Comparison of ENCODE assay signal across 28 cellular contexts in genomic region chr3:155365178-155365783, GRCh38.
"Had no signal": no experiment of that assay in that cellular context is flagged by ENCODE, and none has a peak within 500 bp of the region (broad histone marks: within the 10 kb centered on the region; RNA-seq: fewer than 3 reads in every experiment).

No MANE protein-coding gene starts in this region.

- H3K9me3 ChIP-seq: SK-N-SH had no signal

- H3K4me1 ChIP-seq: ascending aorta had no signal

- ATAC-seq: activated CD8-positive, alpha-beta T cell treated with anti-CD3 and anti-CD28 coated beads for 36 hours; activated T-cell treated with anti-CD3 and anti-CD28 coated beads, Interleukin-2, amount 50 U/mL, for 72 hours; activated T-helper 17 cell treated with anti-CD3 and anti-CD28 coated beads, Interleukin-2, amount 50 U/mL, for 72 hours; Panc1 had no signal

- H3K36me3 Mint-ChIP-seq: activated naive CD8-positive, alpha-beta T cell treated with anti-CD3 and anti-CD28 coated beads, Interleukin-2, amount 10 ng/mL, durations not matched to agents 7 days and 5 days had no signal

- H3K4me3 Mint-ChIP-seq: activated CD4-positive, alpha-beta T cell treated with anti-CD3 and anti-CD28 coated beads, Interleukin-2, amount 10 ng/mL, durations not matched to agents 24 days and 14 days; activated CD8-positive, alpha-beta T cell treated with anti-CD3 and anti-CD28 coated beads for 36 hours; activated naive CD4-positive, alpha-beta T cell treated with anti-CD3 and anti-CD28 coated beads, Interleukin-2, amount 50 U/mL, for 24 hours; activated naive CD8-positive, alpha-beta T cell treated with anti-CD3 and anti-CD28 coated beads, Interleukin-2, amount 10 ng/mL, durations not matched to agents 7 days and 5 days; activated T-cell treated with anti-CD3 and anti-CD28 coated beads, Interleukin-2, amount 50 U/mL, for 72 hours; activated T-helper 17 cell treated with anti-CD3 and anti-CD28 coated beads, Interleukin-2, amount 50 U/mL, for 72 hours; central memory CD8-positive, alpha-beta T cell; T-helper 1 cell treated with Interleukin-12 subunit alpha and Interleukin-12 subunit beta and Interleukin-4 antibody, amounts not matched to agents 30 μg/mL and 1 μg/mL, for 36 hours; T-helper 2 cell treated with Interferon-gamma antibody and Interleukin-4, amounts not matched to agents 5 μg/mL and 100 μg/mL, for 36 hours had no signal

- H3K27ac Mint-ChIP-seq: activated CD4-positive, alpha-beta T cell treated with anti-CD3 and anti-CD28 coated beads, Interleukin-2, amount 10 ng/mL, durations not matched to agents 24 days and 14 days; activated CD8-positive, alpha-beta T cell treated with anti-CD3 and anti-CD28 coated beads for 36 hours; activated naive CD4-positive, alpha-beta T cell treated with anti-CD3 and anti-CD28 coated beads, Interleukin-2, amount 50 U/mL, for 24 hours; activated naive CD8-positive, alpha-beta T cell treated with anti-CD3 and anti-CD28 coated beads, Interleukin-2, amount 10 ng/mL, durations not matched to agents 7 days and 5 days; activated T-cell treated with anti-CD3 and anti-CD28 coated beads, Interleukin-2, amount 50 U/mL, for 72 hours; activated T-helper 17 cell treated with anti-CD3 and anti-CD28 coated beads, Interleukin-2, amount 50 U/mL, for 72 hours; T-helper 1 cell treated with Interleukin-12 subunit alpha and Interleukin-12 subunit beta and Interleukin-4 antibody, amounts not matched to agents 30 μg/mL and 1 μg/mL, for 36 hours; T-helper 2 cell treated with Interferon-gamma antibody and Interleukin-4, amounts not matched to agents 5 μg/mL and 100 μg/mL, for 36 hours had no signal

- H3K9ac ChIP-seq: SK-N-SH had no signal

- H3K9me3 Mint-ChIP-seq: T-helper 2 cell treated with Interferon-gamma antibody and Interleukin-4, amounts not matched to agents 5 μg/mL and 100 μg/mL, for 36 hours had no signal

- H3K27me3 ChIP-seq: ascending aorta, cardiac muscle cell, SJCRH30 had no signal

- H3K4me3 ChIP-seq: ascending aorta, cardiac muscle cell, SJCRH30 had no signal

- H3K27me3 Mint-ChIP-seq: activated CD8-positive, alpha-beta T cell treated with anti-CD3 and anti-CD28 coated beads for 36 hours; activated naive CD8-positive, alpha-beta T cell treated with anti-CD3 and anti-CD28 coated beads, Interleukin-2, amount 10 ng/mL, durations not matched to agents 7 days and 5 days; activated T-helper 17 cell treated with anti-CD3 and anti-CD28 coated beads, Interleukin-2, amount 50 U/mL, for 72 hours; central memory CD8-positive, alpha-beta T cell had no signal

- H3K27ac ChIP-seq: ascending aorta, cardiac muscle cell, SJCRH30 had no signal

- DNase-seq: activated CD4-positive, alpha-beta T cell treated with anti-CD3 and anti-CD28 coated beads, Interleukin-2, amount 10 ng/mL, durations not matched to agents 24 days and 14 days; activated CD4-positive, alpha-beta T cell treated with anti-CD3 and anti-CD28 coated beads, Interleukin-2, amount 50 U/mL, for 4 hours; activated CD8-positive, alpha-beta T cell treated with anti-CD3 and anti-CD28 coated beads for 36 hours; activated effector memory CD4-positive, alpha-beta T cell treated with anti-CD3 and anti-CD28 coated beads, Interleukin-2, amount 50 U/mL, for 16 hours; activated naive CD4-positive, alpha-beta T cell treated with Interleukin-2 at 50 U/mL for 16 hours; activated naive CD8-positive, alpha-beta T cell treated with anti-CD3 and anti-CD28 coated beads, Interleukin-2, amount 10 ng/mL, durations not matched to agents 7 days and 5 days; activated T-cell treated with anti-CD3 and anti-CD28 coated beads, Interleukin-2, amount 50 U/mL, for 1 hour; activated T-cell treated with anti-CD3 and anti-CD28 coated beads, Interleukin-2, amount 50 U/mL, for 72 hours; amygdala; MM.1S; MV-4-11; NCI-H1092; NCI-H1436 treated with DMSO at 0.1 percent for 48 hours; NCI-H1694 treated with DMSO at 0.1 percent for 48 hours; NCI-H2029; NCI-H345; NCI-H524 treated with DMSO at 0.1 percent for 48 hours; SHP77; SJCRH30; SK-N-SH had no signal

- H3K4me2 ChIP-seq: SK-N-SH had no signal

- H3K4me1 Mint-ChIP-seq: activated CD4-positive, alpha-beta T cell treated with anti-CD3 and anti-CD28 coated beads, Interleukin-2, amount 10 ng/mL, durations not matched to agents 24 days and 14 days; activated naive CD4-positive, alpha-beta T cell treated with anti-CD3 and anti-CD28 coated beads, Interleukin-2, amount 50 U/mL, for 24 hours; activated naive CD8-positive, alpha-beta T cell treated with anti-CD3 and anti-CD28 coated beads, Interleukin-2, amount 10 ng/mL, durations not matched to agents 7 days and 5 days; activated T-helper 17 cell treated with anti-CD3 and anti-CD28 coated beads, Interleukin-2, amount 50 U/mL, for 72 hours; central memory CD8-positive, alpha-beta T cell had no signal

- H3K36me3 ChIP-seq: ascending aorta, cardiac muscle cell, SJCRH30 had no signal
